ENCODE assay signal across 30 cellular contexts in the genomic region with DNA sequence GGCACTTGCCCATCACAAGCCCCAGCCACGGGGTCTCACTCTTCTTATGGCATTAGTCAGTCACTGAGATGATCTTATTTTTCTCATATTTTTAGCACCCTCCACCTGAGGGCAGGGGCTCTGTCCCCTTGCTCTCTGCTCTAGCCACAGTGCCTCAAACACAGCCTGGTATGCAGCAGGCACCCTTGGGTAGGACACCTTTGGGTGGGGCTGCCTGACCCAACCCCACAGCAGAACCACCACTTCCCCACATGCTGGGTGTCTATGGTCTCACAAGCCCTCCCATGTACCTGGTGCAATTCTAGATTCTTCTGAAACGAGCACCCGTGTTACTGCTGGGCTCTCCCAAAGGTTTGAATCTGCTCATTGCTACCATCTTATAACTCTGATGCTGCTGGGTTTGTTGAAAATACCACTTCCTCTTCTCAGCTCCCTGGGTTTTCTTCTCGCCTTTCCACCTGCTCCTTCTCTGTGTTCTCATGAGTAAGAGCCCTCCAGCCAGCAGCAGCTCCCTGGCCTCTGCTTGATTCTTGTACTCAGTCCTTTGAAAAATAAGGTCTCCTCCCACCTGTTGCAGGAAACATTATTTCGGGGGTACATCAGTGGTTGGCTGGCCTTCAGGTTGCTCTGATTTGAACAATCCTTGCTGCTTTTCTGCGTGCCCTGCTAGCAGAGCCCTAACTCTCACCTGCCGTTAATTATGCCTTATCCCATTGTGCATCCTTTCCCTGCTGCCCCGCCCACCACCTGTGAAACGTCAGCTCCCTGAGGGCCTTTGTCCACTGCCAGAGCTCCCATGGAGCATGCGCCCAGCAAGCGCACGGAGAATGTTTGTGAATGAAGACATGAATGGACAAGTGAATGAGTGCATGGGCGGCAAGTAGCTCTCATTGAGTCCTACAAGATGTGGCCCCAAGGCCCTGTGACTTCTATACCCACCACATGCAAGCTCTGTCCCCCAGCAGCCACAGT.
A peak's percentile ranks its signal among the peaks of the same experiment; 100 is the strongest.
DNase-seq lines count a peak whose midpoint lies in the region; ATAC-seq, FAIRE-seq and TF ChIP-seq lines count a peak whose summit lies in the region.
"Had no signal": no experiment of that assay in that cellular context is flagged by ENCODE, and none has a peak within 500 bp of the region (broad histone marks: within the 10 kb centered on the region; RNA-seq: fewer than 3 reads in every experiment).

No MANE protein-coding gene starts in this region.

- no peak overlapping the region for H2AFZ ChIP-seq in K562 (ENCODE audit: low read depth, low read length)
- H2AFZ ChIP-seq in H9 (ENCODE audit: low read length) = no peak overlapping the region

- no peak for ATAC-seq in K562
- peak; percentile 49 for ATAC-seq in stimulated activated memory B cell treated with anti-CD40 and anti-IgM and Interleukin-4, amounts not matched to agents 10 μg/mL and 1 μg/mL and 100 μg/mL, for 72 hours
- ATAC-seq: activated CD4-positive, alpha-beta T cell treated with anti-CD3 and anti-CD28 coated beads for 36 hours; gastroesophageal sphincter; left lung; psoas muscle; stimulated activated naive CD8-positive, alpha-beta T cell treated with anti-CD3 and anti-CD28 coated beads, Interleukin-15, Interleukin-2, amounts not matched to agents 100 U/mL and 50 U/mL, for 24 hours had no signal

- no peak overlapping the region for H3K9ac ChIP-seq in K562 (ENCODE audit: insufficient read depth in 1 of 2, low read depth in 2 of 2, low read length in 2 of 2)
- H3K9ac ChIP-seq in H9 (ENCODE audit: extremely low read depth, insufficient read length, low read length) = no peak overlapping the region
- H3K9ac ChIP-seq: KMS-11 had no signal

- H4K5ac ChIP-seq in H9 (ENCODE audit: insufficient read length, low read depth, low read length) = no peak overlapping the region

- no peak for TF ChIP-seq EP300 in K562 (IDR thresholded peaks at IDR 0.05; ENCODE audit: low read length)

- H4K8ac ChIP-seq in H9 (replicated peaks; ENCODE audit: insufficient read length, low read depth, low read length) = no peak overlapping the region

- H3K36me3 Mint-ChIP-seq in stimulated activated memory B cell treated with anti-CD40 and anti-IgM and Interleukin-4, amounts not matched to agents 10 μg/mL and 1 μg/mL and 100 μg/mL, for 72 hours = no peaks in the 10 kb centered on the region
- H3K36me3 Mint-ChIP-seq in H9 (ENCODE audit: insufficient read depth in 1 of 3, low read depth in 3 of 3) = peaks cover 0 to 4% (median 0%) of the 10 kb centered on the region in 3 experiments; a peak in 2 of 7 replicates
- H3K36me3 Mint-ChIP-seq: activated naive CD8-positive, alpha-beta T cell had no signal

- H3K36me3 ChIP-seq in K562 (ENCODE audit: control insufficient read depth, insufficient read depth, low read length) = no peaks in the 10 kb centered on the region
- H3K36me3 ChIP-seq: gastroesophageal sphincter, left lung, sigmoid colon, vagina had no signal

- H3K9me3 ChIP-seq in K562 (replicated peaks; ENCODE audit: control insufficient read depth, insufficient read depth, low read depth, low read length) (no peaks in the 10 kb centered on the region), H9 (ENCODE audit: control insufficient read depth, low read depth, low read length) (no peaks in the 10 kb centered on the region)
- H3K9me3 ChIP-seq: gastroesophageal sphincter, left lung, psoas muscle, sigmoid colon, testis, vagina had no signal

- no peaks in the 10 kb centered on the region for H4K20me1 ChIP-seq in K562 (replicated peaks; ENCODE audit: control insufficient read depth, insufficient read depth, low read length)
- no peaks in the 10 kb centered on the region for H4K20me1 ChIP-seq in H9 (ENCODE audit: control insufficient read depth, insufficient read depth, insufficient read length)

- H2AK5ac ChIP-seq in H9 (ENCODE audit: insufficient read length, low read length) = no peak overlapping the region

- peaks cover 3% of the 10 kb centered on the region for H3K9me3 Mint-ChIP-seq in stimulated activated memory B cell treated with anti-CD40 and anti-IgM and Interleukin-4, amounts not matched to agents 10 μg/mL and 1 μg/mL and 100 μg/mL, for 72 hours
- peaks cover 11 to 84% of the 10 kb centered on the region in 2 experiments; a peak in 4 of 5 replicates for H3K9me3 Mint-ChIP-seq in H9

- H3K27ac ChIP-seq in K562 (ENCODE audit: extremely low read depth, low read depth, low read length) = no peak overlapping the region
- H3K27ac ChIP-seq in H9 (ENCODE audit: insufficient read length, low read depth, low read length) = no peak overlapping the region
- H3K27ac ChIP-seq: 22Rv1, gastroesophageal sphincter, KMS-11, left lung, psoas muscle, sigmoid colon, testis, vagina had no signal

- H3K79me2 ChIP-seq in K562 (ENCODE audit: control insufficient read depth, insufficient read depth, low read length) (no peaks in the 10 kb centered on the region), H9 (ENCODE audit: insufficient read depth, low read length) (no peaks in the 10 kb centered on the region)

- no peak overlapping the region for H3T11ph ChIP-seq in H9 (ENCODE audit: low read length)

- no peaks in the 10 kb centered on the region for H3K9me1 ChIP-seq in K562 (ENCODE audit: control insufficient read depth, insufficient read depth, low read length)

- no peak overlapping the region for H3K27ac Mint-ChIP-seq in stimulated activated memory B cell treated with anti-CD40 and anti-IgM and Interleukin-4, amounts not matched to agents 10 μg/mL and 1 μg/mL and 100 μg/mL, for 72 hours
- H3K27ac Mint-ChIP-seq in H9 = peak overlapping the region in 1 of 3 experiments; percentile 93; a peak in 1 of 7 replicates
- H3K27ac Mint-ChIP-seq: activated CD4-positive, alpha-beta T cell treated with anti-CD3 and anti-CD28 coated beads for 36 hours; activated naive CD8-positive, alpha-beta T cell had no signal

- no peak for TF ChIP-seq CTCF in K562 (IDR thresholded peaks at IDR 0.05 in 2 of 3, conservative IDR thresholded peaks at IDR 0.05 in 1 of 3; ENCODE audit: insufficient read depth in 2 of 3, low read depth in 1 of 3, low read length in 3 of 3)
- TF ChIP-seq CTCF in H9 (conservative IDR thresholded peaks at IDR 0.05) = no peak

- H3K4me2 ChIP-seq in K562 (ENCODE audit: insufficient read depth, low read length) = no peak overlapping the region
- no peak overlapping the region for H3K4me2 ChIP-seq in H9 (ENCODE audit: insufficient read depth, insufficient read length, low read length)
- H3K4me2 ChIP-seq: KMS-11 had no signal

- no peaks in the 10 kb centered on the region for H3K79me1 ChIP-seq in H9 (ENCODE audit: insufficient read depth, low read depth, low read length, poor library complexity, severe bottlenecking)

- H3K27me3 ChIP-seq in K562 (ENCODE audit: control insufficient read depth in 2 of 2, insufficient read depth in 2 of 2, low read length in 2 of 2) (no peaks in the 10 kb centered on the region; a peak in 1 of 5 replicates), H9 (ENCODE audit: insufficient read depth, low read length) (no peaks in the 10 kb centered on the region)
- H3K27me3 ChIP-seq: left lung, testis, vagina had no signal

- H2BK12ac ChIP-seq in H9 (ENCODE audit: insufficient read length, low read depth, low read length) = no peak overlapping the region

- no peak overlapping the region; the same call in 1 of the 2 replicates for H3K14ac ChIP-seq in H9 (ENCODE audit: insufficient read depth, low read length)

- H3K23me2 ChIP-seq in H9 (ENCODE audit: insufficient read length, low read depth, low read length, poor library complexity, severe bottlenecking) = no peaks in the 10 kb centered on the region

- H4K91ac ChIP-seq in H9 (ENCODE audit: insufficient read length, low read depth, low read length) = no peak overlapping the region

- H2BK15ac ChIP-seq in H9 (ENCODE audit: low read depth, low read length) = no peak overlapping the region

- no peaks in the 10 kb centered on the region for H3K4me1 ChIP-seq in K562 (replicated peaks in 1 of 2; ENCODE audit: control insufficient read depth in 2 of 2, insufficient read depth in 2 of 2, low read length in 2 of 2)
- no peaks in the 10 kb centered on the region; the same call in 1 of the 2 replicates for H3K4me1 ChIP-seq in H9 (ENCODE audit: insufficient read depth, low read length)
- H3K4me1 ChIP-seq: gastroesophageal sphincter, left lung, psoas muscle, sigmoid colon, testis, vagina had no signal

- H2BK5ac ChIP-seq in H9 (ENCODE audit: insufficient read length, low read length) = no peak overlapping the region

- H2BK120ac ChIP-seq in H9 (ENCODE audit: low read depth, low read length, poor library complexity, severe bottlenecking) = no peak overlapping the region

- DNase-seq in NCI-H1417 (lab: John Stamatoyannopoulos, UW) = peak in 2 of 3 experiments; percentile 26 to 62
- no peak for DNase-seq in NCI-H1417 treated with DMSO at 0.1 percent for 48 hours (lab: John Stamatoyannopoulos, UW)
- DNase-seq in NCI-H146 (lab: John Stamatoyannopoulos, UW) = peak; percentile 92
- no peak for DNase-seq in K562 (ENCODE audit: extremely low read depth in 1 of 4, low spot score in 3 of 4)
- no peak for DNase-seq in activated CD4-positive, alpha-beta T cell treated with anti-CD3 and anti-CD28 coated beads, Interleukin-2, amount 50 U/mL, for 1 hour
- DNase-seq in H9 = no peak
- DNase-seq in epidermal melanocyte (ENCODE audit: insufficient read length, low spot score) = no peak
- DNase-seq: activated CD4-positive, alpha-beta T cell treated with anti-CD3 and anti-CD28 coated beads for 36 hours; activated effector memory CD4-positive, alpha-beta T cell treated with Interleukin-2 at 50 U/mL for 16 hours; caudate nucleus; dermis blood vessel endothelial cell; left lung; mesendoderm; NCI-H1694; NCI-H774; psoas muscle; sigmoid colon; stimulated activated naive CD8-positive, alpha-beta T cell treated with anti-CD3 and anti-CD28 coated beads, Interleukin-15, Interleukin-2, amounts not matched to agents 100 U/mL and 50 U/mL, for 24 hours; testis had no signal

- no peak overlapping the region for H3K23ac ChIP-seq in H9 (ENCODE audit: insufficient read length, low read depth, low read length)

- no peak overlapping the region for H3K4me3 ChIP-seq in K562
- H3K4me3 ChIP-seq: gastroesophageal sphincter, left lung, psoas muscle, sigmoid colon, testis, vagina had no signal

- TF ChIP-seq RAD21 in K562 (CRISPR knock-in tag; conservative IDR thresholded peaks at IDR 0.05 in 1 of 2, IDR thresholded peaks at IDR 0.05 in 1 of 2) = no peak

- WGBS in K562 (ENCODE audit: insufficient coverage, low coverage, missing lambda C conversion rate) = 21% methylated on average over 11 of the region's 13 CpGs
- WGBS in H9 (ENCODE audit: extremely low coverage, insufficient read length, low lambda C conversion rate) = no CpG with 5 or more reads among the region's 13 CpGs

- H3K27me3 Mint-ChIP-seq in stimulated activated memory B cell treated with anti-CD40 and anti-IgM and Interleukin-4, amounts not matched to agents 10 μg/mL and 1 μg/mL and 100 μg/mL, for 72 hours = no peaks in the 10 kb centered on the region
- peaks cover 14% of the 10 kb centered on the region for H3K27me3 Mint-ChIP-seq in H9 (ENCODE audit: low read depth)
- H3K27me3 Mint-ChIP-seq: activated CD4-positive, alpha-beta T cell treated with anti-CD3 and anti-CD28 coated beads for 36 hours; activated naive CD8-positive, alpha-beta T cell had no signal

- POLR2A ChIA-PET in K562 (lab: Yijun Ruan, JAX) = no interaction called here

- BruUV-seq in K562 (replicated peaks; lab: Mats Ljungman, UMichigan) = no TSS peak

- H3K4me1 Mint-ChIP-seq in stimulated activated memory B cell treated with anti-CD40 and anti-IgM and Interleukin-4, amounts not matched to agents 10 μg/mL and 1 μg/mL and 100 μg/mL, for 72 hours = peaks cover 16% of the 10 kb centered on the region
- no peaks in the 10 kb centered on the region for H3K4me1 Mint-ChIP-seq in H9
- H3K4me1 Mint-ChIP-seq: activated CD4-positive, alpha-beta T cell treated with anti-CD3 and anti-CD28 coated beads for 36 hours had no signal

- H3K18ac ChIP-seq in H9 (ENCODE audit: insufficient read length, low read depth, low read length) = no peak overlapping the region

- H2BK20ac ChIP-seq in H9 (ENCODE audit: low read depth, low read length, poor library complexity, severe bottlenecking) = no peak overlapping the region

- H3K56ac ChIP-seq in H9 (ENCODE audit: insufficient read length, low read depth, low read length) = no peak overlapping the region

- no peak for TF ChIP-seq POLR2A in K562 (conservative IDR thresholded peaks at IDR 0.05)

- FAIRE-seq in K562 (lab: Jason Lieb, UNC) = no peak
- FAIRE-seq: astrocyte, endometrium, GM12892, H54, islet of Langerhans had no signal

- in situ Hi-C loops in K562 (cut with MboI) = no loop called here

- H3K4me3 Mint-ChIP-seq in stimulated activated memory B cell treated with anti-CD40 and anti-IgM and Interleukin-4, amounts not matched to agents 10 μg/mL and 1 μg/mL and 100 μg/mL, for 72 hours = no peak overlapping the region
- H3K4me3 Mint-ChIP-seq in H9 = no peak overlapping the region
- H3K4me3 Mint-ChIP-seq: activated CD4-positive, alpha-beta T cell treated with anti-CD3 and anti-CD28 coated beads for 36 hours; activated naive CD8-positive, alpha-beta T cell had no signal

- intact Hi-C loops in K562 (cut with micrococcal nuclease) = no loop called here

- CTCF ChIA-PET in K562 (lab: Yijun Ruan, JAX; ENCODE audit: low intra/inter-chr PET ratio) = no interaction called here

- no peak overlapping the region for H3K4ac ChIP-seq in H9 (ENCODE audit: low read depth, low read length)

Comparison
In these comparisons a context has a peak if more than half of its experiments do, and no peak if none do; other contexts are left out.
1. DNase-seq: peak in NCI-H1417 (2 of 3) and NCI-H146 (single experiment); none in NCI-H1417 treated with DMSO at 0.1 percent for 48 hours (single experiment), K562 (0 of 4), activated CD4-positive, alpha-beta T cell treated with anti-CD3 and anti-CD28 coated beads, Interleukin-2, amount 50 U/mL, for 1 hour (single experiment), H9 (single experiment) and epidermal melanocyte (single experiment).